Comparison of ENCODE assay signal across 24 cellular contexts in the genomic region with DNA sequence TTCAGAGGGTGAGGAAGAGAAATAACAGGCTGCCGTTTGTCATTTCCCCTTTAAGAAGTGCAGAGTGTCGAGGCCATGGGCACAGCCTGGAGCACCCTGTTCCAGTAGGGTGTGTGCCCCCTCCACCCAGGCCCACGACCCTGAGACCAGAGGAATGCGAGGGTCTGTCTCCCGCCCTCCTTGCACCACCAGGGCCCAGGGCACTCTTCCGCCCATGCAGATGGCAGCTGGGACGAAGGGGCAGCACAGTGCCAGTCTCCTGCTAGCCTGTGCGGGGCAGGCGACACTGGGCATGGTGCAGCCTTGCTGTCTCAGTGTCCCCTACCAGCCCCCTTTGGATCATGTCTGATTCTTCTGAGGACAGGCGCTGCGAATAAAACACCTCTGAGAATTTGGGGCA.
"Had no signal": no experiment of that assay in that cellular context is flagged by ENCODE, and none has a peak within 500 bp of the region (broad histone marks: within the 10 kb centered on the region; RNA-seq: fewer than 3 reads in every experiment).

No MANE protein-coding gene starts in this region.

- H3K4me3 ChIP-seq: left ventricle myocardium inferior, lung, neural progenitor cell, ovary, right atrium auricular region, right lobe of liver, stomach, testis, thyroid gland, transverse colon, upper lobe of left lung, vagina had no signal

- H3K4me2 ChIP-seq: neural progenitor cell had no signal

- DNase-seq: hypothalamus; islet precursor cell; left ventricle myocardium inferior; naive B cell; natural killer cell; nephron progenitor cell; ovary; right lobe of liver; small intestine; stimulated activated CD4-positive, alpha-beta T cell treated with anti-CD3 and anti-CD28 coated beads, Interleukin-1b, Interleukin-23, amount 100 ng/mL, for 48 hours; stimulated activated CD4-positive, alpha-beta T cell treated with anti-CD3 and anti-CD28 coated beads, Interleukin-2, amount 100 ng/mL, for 48 hours; stimulated activated CD4-positive, alpha-beta T cell treated with anti-CD3 and anti-CD28 coated beads, Interleukin-4, amount 100 ng/mL, for 4 hours; stimulated activated CD8-positive, alpha-beta memory T cell treated with anti-CD3 and anti-CD28 coated beads, Interleukin-4, amount 100 ng/mL, for 48 hours; stimulated activated naive B cell treated with anti-CD40 and anti-IgM and Interleukin-4, amounts not matched to agents 10 μg/mL and 1 μg/mL and 100 μg/mL, for 72 hours; stimulated activated naive CD8-positive, alpha-beta T cell treated with anti-CD3 and anti-CD28 coated beads, Interleukin-15, Interleukin-2, amounts not matched to agents 100 U/mL and 50 U/mL, for 24 hours; stomach; testis; thyroid gland; transverse colon had no signal

- H3K27me3 ChIP-seq: ovary, right atrium auricular region, right lobe of liver, testis, thyroid gland, vagina had no signal

- H3K36me3 ChIP-seq: left ventricle myocardium inferior, neural progenitor cell, ovary, right atrium auricular region, right lobe of liver, stomach, thyroid gland, transverse colon, upper lobe of left lung, vagina had no signal

- H3K27ac ChIP-seq: left ventricle myocardium inferior, neural progenitor cell, ovary, right atrium auricular region, right lobe of liver, testis, thyroid gland, transverse colon, upper lobe of left lung, vagina had no signal

- H3K9ac ChIP-seq: neural progenitor cell had no signal

- H3K4me1 ChIP-seq: neural progenitor cell, testis, vagina had no signal

- H3K9me3 ChIP-seq: left ventricle myocardium inferior, ovary, right atrium auricular region, right lobe of liver, stomach, testis, thyroid gland, transverse colon, upper lobe of left lung, vagina had no signal

- ATAC-seq: natural killer cell; right lobe of liver; stimulated activated naive B cell treated with anti-CD40 and anti-IgM and Interleukin-4, amounts not matched to agents 10 μg/mL and 1 μg/mL and 100 μg/mL, for 72 hours; stimulated activated naive CD8-positive, alpha-beta T cell treated with anti-CD3 and anti-CD28 coated beads, Interleukin-15, Interleukin-2, amounts not matched to agents 100 U/mL and 50 U/mL, for 24 hours had no signal
